In genomic region chr2:207939342-207940108, GRCh38 we compare ENCODE assay signal across 15 cellular contexts.
A peak's percentile ranks its signal among the peaks of the same experiment; 100 is the strongest.
DNase-seq lines count a peak whose midpoint lies in the region; ATAC-seq and TF ChIP-seq lines count a peak whose summit lies in the region.
"Had no signal": no experiment of that assay in that cellular context is flagged by ENCODE, and none has a peak within 500 bp of the region (broad histone marks: within the 10 kb centered on the region; RNA-seq: fewer than 3 reads in every experiment).

No MANE protein-coding gene starts in this region.

- no peak overlapping the region for H2AFZ ChIP-seq in SK-N-SH (ENCODE audit: low read depth)
- H2AFZ ChIP-seq in hepatocyte, result no peak overlapping the region

- WGBS in SK-N-SH (ENCODE audit: low lambda C conversion rate), result 88% methylated on average over 8 of the region's 8 CpGs
- WGBS in hepatocyte (ENCODE audit: low lambda C conversion rate, missing lambda C conversion rate), result 75% methylated on average over 8 of the region's 8 CpGs

- no peak for TF ChIP-seq RAD21 in SK-N-SH (IDR thresholded peaks at IDR 0.05; ENCODE audit: low read length)

- no peaks in the 10 kb centered on the region for H3F3A ChIP-seq in SK-N-SH (replicated peaks; ENCODE audit: insufficient read depth)

- TF ChIP-seq CTCF in SK-N-SH (IDR thresholded peaks at IDR 0.05) (no peak), hepatocyte (IDR thresholded peaks at IDR 0.05; ENCODE audit: poor library complexity) (no peak), GM10266 (IDR thresholded peaks at IDR 0.05; ENCODE audit: control insufficient read depth, insufficient read depth, low read depth, missing control alignments) (no peak)

- H3K79me2 ChIP-seq in SK-N-SH (ENCODE audit: insufficient read depth) (no peaks in the 10 kb centered on the region), hepatocyte (no peaks in the 10 kb centered on the region)

- intact Hi-C loops in posterior cingulate gyrus (cut with DNase I), result no loop called here

- DNase-seq in SK-N-SH (no peak), SK-N-DZ (ENCODE audit: low spot score) (peak; percentile 41), hepatocyte (ENCODE audit: low spot score) (peak; percentile 17), GM10266 (ENCODE audit: extremely low spot score) (no peak), posterior cingulate gyrus (no peak)
- DNase-seq in stimulated activated CD4-positive, alpha-beta T cell treated with anti-CD3 and anti-CD28 coated beads, Interleukin-2, amount 100 ng/mL, for 24 hours, result no peak
- DNase-seq: activated CD4-positive, alpha-beta T cell treated with anti-CD3 and anti-CD28 coated beads, Interleukin-2, amount 10 ng/mL, durations not matched to agents 7 days and 5 days; activated naive CD4-positive, alpha-beta T cell treated with Interleukin-2 at 50 U/mL for 16 hours; CD4-positive, alpha-beta memory T cell; NCI-H1048 had no signal

- no peak overlapping the region for H3K4me3 ChIP-seq in SK-N-SH (ENCODE audit: low read depth in 2 of 2, low read length in 1 of 2)
- no peak overlapping the region for H3K4me3 ChIP-seq in hepatocyte
- H3K4me3 ChIP-seq: ascending aorta, coronary artery had no signal

- no peak overlapping the region for H3K9ac ChIP-seq in SK-N-SH

- H3K27me3 ChIP-seq in SK-N-SH (ENCODE audit: insufficient read depth) (no peaks in the 10 kb centered on the region), hepatocyte (no peaks in the 10 kb centered on the region)
- H3K27me3 ChIP-seq: ascending aorta had no signal

- CTCF ChIA-PET in SK-N-SH (lab: Yijun Ruan, JAX), result interaction anchor here (1.1 to 1.7 kb wide), 3 partner anchors 10 to 33 kb away, joined by 3 to 4 read pairs (median 3); no protein-coding TSS in a partner anchor

- H3K27ac ChIP-seq in SK-N-SH (ENCODE audit: low read depth in 2 of 2, low read length in 1 of 2), result no peak overlapping the region
- peak overlapping the region; percentile 70 for H3K27ac ChIP-seq in hepatocyte
- H3K27ac ChIP-seq: ascending aorta, coronary artery had no signal

- no peak for TF ChIP-seq EP300 in SK-N-SH (IDR thresholded peaks at IDR 0.05; ENCODE audit: borderline replicate concordance in 1 of 2, low read depth in 1 of 2, low read length in 1 of 2)

- H3K4me1 ChIP-seq in SK-N-SH (ENCODE audit: control insufficient read depth in 1 of 2, insufficient read depth in 2 of 2, low read depth in 1 of 2, low read length in 1 of 2) (peaks cover 0 to 13% of the 10 kb centered on the region in 2 experiments; a peak in 3 of 4 replicates), hepatocyte (ENCODE audit: insufficient read depth) (peaks cover 18% of the 10 kb centered on the region)
- H3K4me1 ChIP-seq: ascending aorta had no signal

- H3K36me3 ChIP-seq in SK-N-SH (replicated peaks in 1 of 2; ENCODE audit: control insufficient read depth in 1 of 2, insufficient read depth in 2 of 2, low read length in 1 of 2), result no peaks in the 10 kb centered on the region
- H3K36me3 ChIP-seq in hepatocyte (replicated peaks; ENCODE audit: insufficient read depth, low read depth), result no peaks in the 10 kb centered on the region
- H3K36me3 ChIP-seq: ascending aorta had no signal

- POLR2A ChIA-PET in SK-N-SH (lab: Yijun Ruan, JAX), result no interaction called here

- H3K9me2 ChIP-seq in SK-N-SH, result no peaks in the 10 kb centered on the region
- no peaks in the 10 kb centered on the region for H3K9me2 ChIP-seq in hepatocyte (replicated peaks; ENCODE audit: insufficient read depth)

- ATAC-seq in SK-N-SH treated with all-trans-retinoic acid at 6 μM for 48 hours (no peak), GM21737 (IDR thresholded peaks at IDR 0.05; ENCODE audit: unreplicated experiment) (no peak)
- ATAC-seq: stimulated activated memory B cell treated with anti-CD40 and anti-IgM and Interleukin-4, amounts not matched to agents 10 μg/mL and 1 μg/mL and 100 μg/mL, for 72 hours had no signal

- no peaks in the 10 kb centered on the region for H3K9me3 ChIP-seq in SK-N-SH
- H3K9me3 ChIP-seq in hepatocyte (ENCODE audit: low read depth), result no peaks in the 10 kb centered on the region
- H3K9me3 ChIP-seq: ascending aorta had no signal

- H3K4me2 ChIP-seq in SK-N-SH, result no peak overlapping the region
- peak overlapping the region; percentile 25 for H3K4me2 ChIP-seq in hepatocyte

- no peaks in the 10 kb centered on the region for H4K20me1 ChIP-seq in SK-N-SH (ENCODE audit: insufficient read depth)
- no peaks in the 10 kb centered on the region for H4K20me1 ChIP-seq in hepatocyte (ENCODE audit: insufficient read depth, poor library complexity, severe bottlenecking)

TF ChIP-seq in SK-N-SH, 30 proteins besides CTCF, POLR2A, EP300 and RAD21:
- TF ChIP-seq ELF1 (IDR thresholded peaks at IDR 0.05), result no peak
- no peak for TF ChIP-seq FOXJ3 (CRISPR knock-in tag; IDR thresholded peaks at IDR 0.05)
- no peak for TF ChIP-seq MEF2A (IDR thresholded peaks at IDR 0.05; ENCODE audit: borderline replicate concordance, low read depth)
- no peak for TF ChIP-seq FOXM1 (IDR thresholded peaks at IDR 0.05; ENCODE audit: low read depth)
- 0 out of 2 replicates have a peak, but pooled peaks have one; percentile 36 for TF ChIP-seq GATA2 (CRISPR knock-in tag; IDR thresholded peaks at IDR 0.05)
- no peak for TF ChIP-seq FOSL2 (IDR thresholded peaks at IDR 0.05; ENCODE audit: borderline replicate concordance, low read depth)

TF ChIP-seq in SK-N-SH treated with all-trans-retinoic acid at 6 μM for 48 hours, 23 proteins besides CTCF, POLR2A, EP300 and RAD21:
- TF ChIP-seq ZNF70 (CRISPR knock-in tag; IDR thresholded peaks at IDR 0.05), result no peak
- no peak for TF ChIP-seq CSDC2 (CRISPR knock-in tag; IDR thresholded peaks at IDR 0.05)
- TF ChIP-seq SNAI2 (CRISPR knock-in tag; IDR thresholded peaks at IDR 0.05), result no peak
- TF ChIP-seq ARNTL (CRISPR knock-in tag; IDR thresholded peaks at IDR 0.05; ENCODE audit: borderline replicate concordance, low read depth), result no peak
- no peak for TF ChIP-seq ZFP30 (CRISPR knock-in tag; IDR thresholded peaks at IDR 0.05)
- TF ChIP-seq ZFP3 (CRISPR knock-in tag; IDR thresholded peaks at IDR 0.05), result no peak
- TF ChIP-seq TOX (CRISPR knock-in tag; IDR thresholded peaks at IDR 0.05; ENCODE audit: borderline replicate concordance), result no peak
- no peak for TF ChIP-seq ZC3H10 (CRISPR knock-in tag; IDR thresholded peaks at IDR 0.05)
- TF ChIP-seq ZNF8 (CRISPR knock-in tag; IDR thresholded peaks at IDR 0.05), result no peak
- no peak for TF ChIP-seq ZNF565 (CRISPR knock-in tag; conservative IDR thresholded peaks at IDR 0.05; ENCODE audit: low read depth)
TF ChIP-seq in SK-N-SH treated with all-trans-retinoic acid at 6 μM for 48 hours: peak in this region for 0.

Comparison
In these comparisons a context has a peak if more than half of its experiments do, and no peak if none do; other contexts are left out.
1. DNase-seq: peak in SK-N-DZ (single experiment) and hepatocyte (single experiment); none in SK-N-SH (single experiment), stimulated activated CD4-positive, alpha-beta T cell treated with anti-CD3 and anti-CD28 coated beads, Interleukin-2, amount 100 ng/mL, for 24 hours (0 of 2), GM10266 (single experiment) and posterior cingulate gyrus (0 of 10).